Comparison of ENCODE assay signal across 8 cellular contexts in genomic region chr15:90902656-90902995, GRCh38. TPM values are rescaled to one million over a fixed set of nuclear protein-coding genes. Genes with fewer than 3 reads are reported as not detected.
DNase-seq lines count a peak whose midpoint lies in the region; ATAC-seq and TF ChIP-seq lines count a peak whose summit lies in the region.

No MANE protein-coding gene starts in this region.

- intact Hi-C loops in testis (cut with DNase I; ENCODE audit: low total_unique reads) = no loop called here

- H4K20me1 ChIP-seq in hepatocyte (ENCODE audit: insufficient read depth, poor library complexity, severe bottlenecking) = no peaks in the 10 kb centered on the region

- peak; percentile 13 to 16 for DNase-seq in activated CD8-positive, alpha-beta memory T cell treated with anti-CD3 and anti-CD28 coated beads for 4 hours (ENCODE audit: low read depth in 2 of 2)
- DNase-seq in activated CD8-positive, alpha-beta memory T cell treated with anti-CD3 and anti-CD28 coated beads, Interleukin-2, amount 50 U/mL, for 48 hours = no peak
- DNase-seq in WERI-Rb-1 (no peak), hepatocyte (ENCODE audit: low spot score) (no peak), testis (no peak), NCI-H2107 (lab: John Stamatoyannopoulos, UW) (no peak)

- no peak for ATAC-seq in HG02938 (IDR thresholded peaks at IDR 0.05; ENCODE audit: unreplicated experiment)
- ATAC-seq in HG03354 (IDR thresholded peaks at IDR 0.05; ENCODE audit: poor library complexity, severe bottlenecking, unreplicated experiment) = no peak

- H3K79me2 ChIP-seq in hepatocyte = peaks cover 3% of the 10 kb centered on the region

- no peak for TF ChIP-seq POLR2A in testis (IDR thresholded peaks at IDR 0.05)

- peak overlapping the region; percentile 44 for H3K4me3 ChIP-seq in WERI-Rb-1 (ENCODE audit: low read depth, low read length)
- peak overlapping the region; percentile 51 for H3K4me3 ChIP-seq in hepatocyte
- peak overlapping the region; percentile 65 to 74 for H3K4me3 ChIP-seq in testis

- H3K36me3 ChIP-seq in WERI-Rb-1 (no peaks in the 10 kb centered on the region), hepatocyte (replicated peaks; ENCODE audit: insufficient read depth, low read depth) (no peaks in the 10 kb centered on the region), testis (ENCODE audit: low read depth, missing control alignments) (no peaks in the 10 kb centered on the region)

- H3K4me1 ChIP-seq in hepatocyte (ENCODE audit: insufficient read depth) (peaks cover 13% of the 10 kb centered on the region), testis (peaks cover 16% of the 10 kb centered on the region)

- H3K27me3 ChIP-seq in WERI-Rb-1 (ENCODE audit: insufficient read depth, low read depth, severe bottlenecking) (peaks cover 59% of the 10 kb centered on the region), hepatocyte (no peaks in the 10 kb centered on the region), testis (no peaks in the 10 kb centered on the region)

- H3K4me2 ChIP-seq in hepatocyte = peak overlapping the region; percentile 93

- no peaks in the 10 kb centered on the region for H3K9me3 ChIP-seq in WERI-Rb-1 (ENCODE audit: severe bottlenecking)
- no peaks in the 10 kb centered on the region for H3K9me3 ChIP-seq in hepatocyte (ENCODE audit: low read depth)
- no peaks in the 10 kb centered on the region for H3K9me3 ChIP-seq in testis

- H2AFZ ChIP-seq in hepatocyte = peak overlapping the region; percentile 89

- no peaks in the 10 kb centered on the region for H3K9me2 ChIP-seq in hepatocyte (replicated peaks; ENCODE audit: insufficient read depth)

- 0% methylated on average over 2 of the region's 60 CpGs for WGBS in hepatocyte (ENCODE audit: low lambda C conversion rate, missing lambda C conversion rate)
- WGBS in testis, 2 donors = 0% methylated on average over 21 of the region's 60 CpGs; no CpG with 5 or more reads in 1 of the 2 donors

- H3K27ac ChIP-seq in WERI-Rb-1 (no peak overlapping the region), hepatocyte (peak overlapping the region; percentile 95), testis (peak overlapping the region; percentile 76 to 94)

- no peak for TF ChIP-seq CTCF in WERI-Rb-1 (IDR thresholded peaks at IDR 0.05; ENCODE audit: low read depth, low read length)
- TF ChIP-seq CTCF in hepatocyte (IDR thresholded peaks at IDR 0.05; ENCODE audit: poor library complexity) = no peak
- no peak for TF ChIP-seq CTCF in testis (IDR thresholded peaks at IDR 0.05)

RNA-seq across cellular contexts. Expression of gene MAN2A2, which starts 0.5 kb away (rescaled TPM):
- 8.3 and 11.2 TPM in 2 replicates for total RNA-seq in hepatocyte
- 32.7 and 44.5 TPM in 2 replicates for polyA plus RNA-seq in hepatocyte
- 100 to 1,000 TPM; 128 to 151 TPM for total RNA-seq in testis
- 101 TPM for polyA plus RNA-seq in testis (ENCODE audit: insufficient read depth, low read depth, low replicate concordance)

RNA-seq across cellular contexts. Expression of gene FES, which starts 18.3 kb away (rescaled TPM):
- total RNA-seq in hepatocyte (5.7 and 13.5 TPM in 2 replicates), testis (10 to 100 TPM; 18.6 to 23.1 TPM)
- polyA plus RNA-seq in hepatocyte (7.3 and 11.0 TPM in 2 replicates), testis (ENCODE audit: insufficient read depth, low read depth, low replicate concordance) (14.4 TPM)

RNA-seq across cellular contexts. Expression of gene HDDC3, which starts 29.7 kb away (rescaled TPM):
- total RNA-seq in hepatocyte (15.4 and 17.5 TPM in 2 replicates), testis (10 to 100 TPM; 16.7 to 18.3 TPM)
- polyA plus RNA-seq in hepatocyte (13.0 and 20.0 TPM in 2 replicates), testis (ENCODE audit: insufficient read depth, low read depth, low replicate concordance) (12.1 TPM)

RNA-seq across cellular contexts. Expression of gene UNC45A, which starts 32.5 kb away (rescaled TPM):
- 55.2 and 69.8 TPM in 2 replicates for total RNA-seq in hepatocyte
- polyA plus RNA-seq in hepatocyte = 55.3 and 63.3 TPM in 2 replicates
- total RNA-seq in testis = 10 to 100 TPM; 48.9 to 56.9 TPM
- polyA plus RNA-seq in testis (ENCODE audit: insufficient read depth, low read depth, low replicate concordance) = 59.6 TPM

RNA-seq across cellular contexts. Expression of gene FURIN, which starts 34.2 kb away (rescaled TPM):
- total RNA-seq in hepatocyte (62.6 and 67.9 TPM in 2 replicates), testis (10 to 100 TPM; 23.1 to 32.1 TPM)
- polyA plus RNA-seq in hepatocyte (84.6 and 98.9 TPM in 2 replicates), testis (ENCODE audit: insufficient read depth, low read depth, low replicate concordance) (21.5 TPM)

Comparison
In these comparisons a context has a peak if more than half of its experiments do, and no peak if none do; other contexts are left out.
1. DNase-seq: peak in activated CD8-positive, alpha-beta memory T cell treated with anti-CD3 and anti-CD28 coated beads for 4 hours (2 of 2); none in activated CD8-positive, alpha-beta memory T cell treated with anti-CD3 and anti-CD28 coated beads, Interleukin-2, amount 50 U/mL, for 48 hours (single experiment), WERI-Rb-1 (single experiment), hepatocyte (single experiment), testis (single experiment) and NCI-H2107 (single experiment).
2. RNA of gene MAN2A2, which starts 0.5 kb away (total RNA-seq): 128 to 151 TPM in testis; 8.3 to 11.2 TPM in hepatocyte; every median in the first group is over 10 times any median in the second.
3. Peak in every context shown above with its lines, with median percentiles within 50 percentile points of each other: H3K4me3 ChIP-seq.